Comparison of ENCODE assay signal across 10 cellular contexts in genomic region chr17:81990836-81991683, GRCh38. TPM values are rescaled to one million over a fixed set of nuclear protein-coding genes. Genes with fewer than 3 reads are reported as not detected.
A peak's percentile ranks its signal among the peaks of the same experiment; 100 is the strongest.
DNase-seq lines count a peak whose midpoint lies in the region; ATAC-seq and TF ChIP-seq lines count a peak whose summit lies in the region.
"Had no signal": no experiment of that assay in that cellular context is flagged by ENCODE, and none has a peak within 500 bp of the region (broad histone marks: within the 10 kb centered on the region; RNA-seq: fewer than 3 reads in every experiment).

No MANE protein-coding gene starts in this region.

- H2BK12ac ChIP-seq in neuronal stem cell (ENCODE audit: low read length) = peak overlapping the region; percentile 95

- peak overlapping the region; percentile 75 for H3K23ac ChIP-seq in neuronal stem cell (ENCODE audit: low read depth, low read length, poor library complexity)

- peak overlapping the region; percentile 79 for H2BK15ac ChIP-seq in neuronal stem cell (ENCODE audit: low read length)

- H4K20me1 ChIP-seq in MM.1S (ENCODE audit: insufficient read depth, low read length) = no peaks in the 10 kb centered on the region

- H3K9me2 ChIP-seq in MM.1S (replicated peaks; ENCODE audit: insufficient read depth, low read length) = no peaks in the 10 kb centered on the region

- DNase-seq in BE2C (peak; percentile 18), WERI-Rb-1 (peak; percentile 5), glutamatergic neuron (no peak), neuronal stem cell (ENCODE audit: low spot score) (no peak), MM.1S (no peak), NCI-H446 treated with DMSO at 0.1 percent for 48 hours (lab: John Stamatoyannopoulos, UW) (no peak), medulla oblongata (ENCODE audit: extremely low spot score) (no peak)
- DNase-seq: ACHN had no signal

- peak overlapping the region; percentile 84 for H3K14ac ChIP-seq in neuronal stem cell (ENCODE audit: low read length)

- H3K27me3 Mint-ChIP-seq in glutamatergic neuron (ENCODE audit: unreplicated experiment) = peaks cover 3% of the 10 kb centered on the region

- H3K27ac Mint-ChIP-seq in glutamatergic neuron (ENCODE audit: unreplicated experiment) = peak overlapping the region; percentile 72

- peaks cover 5% of the 10 kb centered on the region for H3K36me3 Mint-ChIP-seq in glutamatergic neuron (ENCODE audit: unreplicated experiment)

- H3K9me3 ChIP-seq in BE2C (no peaks in the 10 kb centered on the region), WERI-Rb-1 (ENCODE audit: severe bottlenecking) (no peaks in the 10 kb centered on the region), neuronal stem cell (replicated peaks in 1 of 2; ENCODE audit: control insufficient read depth in 2 of 2, insufficient read depth in 1 of 2, low read depth in 1 of 2, low read length in 2 of 2) (peaks cover 3 to 8% of the 10 kb centered on the region in 2 donors), MM.1S (replicated peaks; ENCODE audit: insufficient read depth, low read length) (no peaks in the 10 kb centered on the region)

- H3K36me3 ChIP-seq in BE2C (peaks cover 4% of the 10 kb centered on the region), WERI-Rb-1 (peaks cover 64% of the 10 kb centered on the region), neuronal stem cell (replicated peaks in 1 of 2; ENCODE audit: control insufficient read depth in 2 of 2, insufficient read depth in 2 of 2, low read length in 2 of 2) (peaks cover 5 to 21% of the 10 kb centered on the region in 2 donors), MM.1S (replicated peaks; ENCODE audit: insufficient read depth, low read length) (no peaks in the 10 kb centered on the region)

- H2BK5ac ChIP-seq in neuronal stem cell (ENCODE audit: low read length) = peak overlapping the region; percentile 90

- no peak overlapping the region for H3K4me3 ChIP-seq in BE2C (ENCODE audit: low read depth, low read length)
- no peak overlapping the region for H3K4me3 ChIP-seq in WERI-Rb-1 (ENCODE audit: low read depth, low read length)
- no peak overlapping the region for H3K4me3 ChIP-seq in neuronal stem cell (ENCODE audit: low read length in 2 of 2)
- no peak overlapping the region for H3K4me3 ChIP-seq in MM.1S (ENCODE audit: low read length)

- H2AK5ac ChIP-seq in neuronal stem cell (ENCODE audit: low read depth, low read length) = peak overlapping the region; percentile 95

- H3K9ac ChIP-seq in neuronal stem cell (ENCODE audit: low read depth, low read length, poor library complexity) (peak overlapping the region; percentile 83), MM.1S (ENCODE audit: low read length) (no peak overlapping the region)

- H3K18ac ChIP-seq in neuronal stem cell (ENCODE audit: low read length) = peak overlapping the region; percentile 97

- H3K4me2 ChIP-seq in neuronal stem cell (ENCODE audit: insufficient read depth, low read length, poor library complexity, severe bottlenecking) (no peak overlapping the region), MM.1S (ENCODE audit: low read depth, low read length) (no peak overlapping the region)

- peaks cover 10% of the 10 kb centered on the region for H3K9me3 Mint-ChIP-seq in glutamatergic neuron (ENCODE audit: unreplicated experiment)

- peaks cover 13% of the 10 kb centered on the region for H3K4me1 Mint-ChIP-seq in glutamatergic neuron (ENCODE audit: low read depth, unreplicated experiment)

- no peak for ATAC-seq in HG03159 (IDR thresholded peaks at IDR 0.05; ENCODE audit: unreplicated experiment)

- no peak overlapping the region for H3K4me3 Mint-ChIP-seq in glutamatergic neuron (ENCODE audit: unreplicated experiment)

- TF ChIP-seq CTCF in BE2C (IDR thresholded peaks at IDR 0.05; ENCODE audit: low read depth, low read length) = no peak
- TF ChIP-seq CTCF in WERI-Rb-1 (IDR thresholded peaks at IDR 0.05; ENCODE audit: low read depth, low read length) = no peak
- TF ChIP-seq CTCF in glutamatergic neuron (IDR thresholded peaks at IDR 0.05; ENCODE audit: partially characterized antibody, unreplicated experiment) = no peak
- TF ChIP-seq CTCF in MM.1S (IDR thresholded peaks at IDR 0.05; ENCODE audit: low read length) = no peak

- H2AFZ ChIP-seq in neuronal stem cell (ENCODE audit: low read length) = peak overlapping the region; percentile 90
- no peak overlapping the region for H2AFZ ChIP-seq in MM.1S (ENCODE audit: low read length)

- peak overlapping the region; percentile 92 for H4K91ac ChIP-seq in neuronal stem cell (ENCODE audit: low read depth, low read length, poor library complexity)

- H3F3A ChIP-seq in MM.1S (ENCODE audit: insufficient read depth, low read length) = no peaks in the 10 kb centered on the region

- WGBS in neuronal stem cell (ENCODE audit: extremely low coverage in 2 of 2, insufficient read length in 2 of 2, insufficient replicate concordance in 1 of 2), 2 donors = no CpG with 5 or more reads among the region's 25 CpGs

- peak overlapping the region; percentile 45 for H3K4ac ChIP-seq in neuronal stem cell (ENCODE audit: low read length)

- no peaks in the 10 kb centered on the region for H3K27me3 ChIP-seq in BE2C
- no peaks in the 10 kb centered on the region for H3K27me3 ChIP-seq in WERI-Rb-1 (ENCODE audit: insufficient read depth, low read depth, severe bottlenecking)
- H3K27me3 ChIP-seq in neuronal stem cell (ENCODE audit: control insufficient read depth in 3 of 3, insufficient read depth in 3 of 3, low read depth in 1 of 3, low read length in 3 of 3) = no peaks in the 10 kb centered on the region
- no peaks in the 10 kb centered on the region for H3K27me3 ChIP-seq in MM.1S (replicated peaks; ENCODE audit: insufficient read depth, low read length)

- H3K4me1 ChIP-seq in BE2C (peaks cover 23% of the 10 kb centered on the region), neuronal stem cell (ENCODE audit: control insufficient read depth in 2 of 2, insufficient read depth in 1 of 2, low read depth in 1 of 2, low read length in 2 of 2) (peaks cover 25 to 29% of the 10 kb centered on the region in 2 donors), MM.1S (ENCODE audit: low read length) (no peaks in the 10 kb centered on the region)

- no peak overlapping the region for H4K8ac ChIP-seq in neuronal stem cell (ENCODE audit: low read depth, low read length)

- no peak overlapping the region for H3K27ac ChIP-seq in WERI-Rb-1
- H3K27ac ChIP-seq in neuronal stem cell (replicated peaks; ENCODE audit: low read length) = peak overlapping the region; percentile 78
- no peak overlapping the region for H3K27ac ChIP-seq in MM.1S (ENCODE audit: low read length)

- peak overlapping the region; percentile 35 for H2BK120ac ChIP-seq in neuronal stem cell (ENCODE audit: low read depth, low read length)

- peaks cover 15% of the 10 kb centered on the region for H3K79me1 ChIP-seq in neuronal stem cell (ENCODE audit: low read depth, low read length)

- no peaks in the 10 kb centered on the region for H3K79me2 ChIP-seq in MM.1S (ENCODE audit: low read length)

RNA-seq across cellular contexts. Expression of gene ASPSCR1, which starts 13.6 kb away (rescaled TPM):
- 69.7 TPM for polyA plus RNA-seq in BE2C (2012; ENCODE audit: insufficient read depth, insufficient read length, low read depth)
- total RNA-seq in glutamatergic neuron (ENCODE audit: unreplicated experiment) = 51.7 TPM
- 21.8 TPM for polyA plus RNA-seq in neuronal stem cell (2013, experiment 1 of 2)
- 24.2 TPM for polyA plus RNA-seq in neuronal stem cell (2013, experiment 2 of 2)

RNA-seq across cellular contexts. Expression of gene NOTUM, which starts 30.1 kb away (rescaled TPM):
- polyA plus RNA-seq in BE2C (2012; ENCODE audit: insufficient read depth, insufficient read length, low read depth) = 6.0 TPM
- total RNA-seq in glutamatergic neuron (ENCODE audit: unreplicated experiment) = 39.8 TPM
- polyA plus RNA-seq in neuronal stem cell (2013, experiment 1 of 2) = 0.33 TPM
- polyA plus RNA-seq in neuronal stem cell (2013, experiment 2 of 2) = 0.30 TPM
- total RNA-seq: kidney had no signal

RNA-seq across cellular contexts. Expression of gene CENPX, which starts 31.6 kb away (rescaled TPM):
- polyA plus RNA-seq in BE2C (2012; ENCODE audit: insufficient read depth, insufficient read length, low read depth) = 262 TPM
- 59.9 TPM for total RNA-seq in glutamatergic neuron (ENCODE audit: unreplicated experiment)
- polyA plus RNA-seq in neuronal stem cell (2013, experiment 1 of 2) = 45.1 TPM
- 45.1 TPM for polyA plus RNA-seq in neuronal stem cell (2013, experiment 2 of 2)

RNA-seq across cellular contexts. Expression of gene LRRC45, which starts 32.0 kb away (rescaled TPM):
- polyA plus RNA-seq in BE2C (2012; ENCODE audit: insufficient read depth, insufficient read length, low read depth) = 12.0 TPM
- 29.6 TPM for total RNA-seq in glutamatergic neuron (ENCODE audit: unreplicated experiment)
- polyA plus RNA-seq in neuronal stem cell (2013, experiment 1 of 2) = 13.2 TPM
- polyA plus RNA-seq in neuronal stem cell (2013, experiment 2 of 2) = 12.5 TPM

RNA-seq across cellular contexts. Expression of gene RAC3, which starts 40.4 kb away (rescaled TPM):
- 65.3 TPM for polyA plus RNA-seq in BE2C (2012; ENCODE audit: insufficient read depth, insufficient read length, low read depth)
- 46.0 TPM for total RNA-seq in glutamatergic neuron (ENCODE audit: unreplicated experiment)
- polyA plus RNA-seq in neuronal stem cell (2013, experiment 1 of 2) = 61.3 TPM
- 55.7 TPM for polyA plus RNA-seq in neuronal stem cell (2013, experiment 2 of 2)

Comparison
In these comparisons a context has a peak if more than half of its experiments do, and no peak if none do; other contexts are left out.
1. DNase-seq: peak in BE2C (single experiment) and WERI-Rb-1 (single experiment); none in glutamatergic neuron (single experiment), neuronal stem cell (single experiment), MM.1S (single experiment), NCI-H446 treated with DMSO at 0.1 percent for 48 hours (single experiment) and medulla oblongata (single experiment).